In the genomic region with DNA sequence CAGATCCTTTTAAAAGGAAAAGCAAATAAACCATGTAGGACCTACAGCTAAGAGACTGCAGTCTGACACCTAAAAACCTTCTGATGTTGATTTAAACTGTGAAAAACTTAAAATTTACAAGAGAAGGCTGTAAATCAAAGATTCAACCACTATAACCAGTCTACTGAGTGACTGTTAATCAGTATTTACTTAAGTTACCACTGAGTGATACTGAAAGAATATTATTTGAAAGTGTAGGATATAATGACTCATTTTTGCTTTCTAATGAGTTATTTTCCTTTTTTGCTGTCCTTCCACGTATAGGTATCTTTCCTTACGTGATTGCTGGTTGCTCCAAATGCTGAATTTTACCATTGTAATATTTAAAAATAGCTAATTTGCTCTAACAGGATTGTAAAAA, we compare ENCODE assay signal across 18 cellular contexts. TPM values are rescaled to one million over a fixed set of nuclear protein-coding genes. Genes with fewer than 3 reads are reported as not detected.
DNase-seq lines count a peak whose midpoint lies in the region; ATAC-seq and TF ChIP-seq lines count a peak whose summit lies in the region.
"Had no signal": no experiment of that assay in that cellular context is flagged by ENCODE, and none has a peak within 500 bp of the region (broad histone marks: within the 10 kb centered on the region; RNA-seq: fewer than 3 reads in every experiment).

No MANE protein-coding gene starts in this region.

- H2BK5ac ChIP-seq in mesenchymal stem cell (ENCODE audit: low read depth, low read length, poor library complexity, severe bottlenecking): no peak overlapping the region

- H3K36me3 ChIP-seq in body of pancreas (replicated peaks in 1 of 2; ENCODE audit: insufficient read depth in 1 of 2, low read depth in 2 of 2) (no peaks in the 10 kb centered on the region), ascending aorta (no peaks in the 10 kb centered on the region), mesenchymal stem cell (ENCODE audit: control insufficient read depth in 1 of 2, insufficient read depth in 2 of 2, low read depth in 1 of 2, low read length in 2 of 2) (peaks cover 0 to 7% of the 10 kb centered on the region in 2 experiments)
- H3K36me3 ChIP-seq: cardiac muscle cell, esophagus muscularis mucosa, sigmoid colon had no signal

- H3K23ac ChIP-seq in mesenchymal stem cell (ENCODE audit: low read length in 2 of 2): no peak overlapping the region

- no peak overlapping the region for H2AFZ ChIP-seq in mesenchymal stem cell (ENCODE audit: low read depth, low read length)

- H3K79me1 ChIP-seq in mesenchymal stem cell (replicated peaks; ENCODE audit: low read length, poor library complexity, severe bottlenecking): peaks cover 10% of the 10 kb centered on the region

- no peaks in the 10 kb centered on the region for H3K9me3 Mint-ChIP-seq in activated T-helper 17 cell treated with anti-CD3 and anti-CD28 coated beads, Interleukin-2, amount 50 U/mL, for 72 hours
- H3K9me3 Mint-ChIP-seq: activated CD4-positive, alpha-beta T cell treated with anti-CD3 and anti-CD28 coated beads, Interleukin-2, amount 10 ng/mL, durations not matched to agents 7 days and 5 days had no signal

- H3K4me1 ChIP-seq in body of pancreas (peaks cover 12% of the 10 kb centered on the region), ascending aorta (peaks cover 0 to under 1% of the 10 kb centered on the region in 2 donors), mesenchymal stem cell (ENCODE audit: control insufficient read depth, insufficient read depth, low read depth, low read length) (peaks cover 2% of the 10 kb centered on the region)

- no peak overlapping the region for H4K8ac ChIP-seq in mesenchymal stem cell (ENCODE audit: low read length)

- H3K4me3 Mint-ChIP-seq in activated T-helper 17 cell treated with anti-CD3 and anti-CD28 coated beads, Interleukin-2, amount 50 U/mL, for 72 hours: no peak overlapping the region
- H3K4me3 Mint-ChIP-seq: activated CD4-positive, alpha-beta T cell treated with anti-CD3 and anti-CD28 coated beads, Interleukin-2, amount 10 ng/mL, durations not matched to agents 7 days and 5 days; activated T-cell treated with anti-CD3 and anti-CD28 coated beads, Interleukin-2, amount 50 U/mL, for 24 hours had no signal

- H3K4me1 Mint-ChIP-seq in activated T-helper 17 cell treated with anti-CD3 and anti-CD28 coated beads, Interleukin-2, amount 50 U/mL, for 72 hours: peaks cover 10% of the 10 kb centered on the region

- no peak overlapping the region for H2AK5ac ChIP-seq in mesenchymal stem cell (ENCODE audit: low read length, severe bottlenecking)

- no peak for DNase-seq in body of pancreas
- DNase-seq in ascending aorta (ENCODE audit: low spot score in 2 of 2): no peak
- DNase-seq in mesenchymal stem cell: no peak
- DNase-seq: activated CD4-positive, alpha-beta T cell treated with anti-CD3 and anti-CD28 coated beads, Interleukin-2, amount 10 ng/mL, durations not matched to agents 7 days and 5 days; activated T-cell treated with anti-CD3 and anti-CD28 coated beads, Interleukin-2, amount 50 U/mL, for 24 hours; MG63; NCI-H187; NCI-H446; sigmoid colon; stimulated activated CD4-positive, alpha-beta T cell treated with anti-CD3 and anti-CD28 coated beads, Interleukin-1b, Interleukin-23, amount 100 ng/mL, for 48 hours; SW 1271 had no signal

- H2BK12ac ChIP-seq in mesenchymal stem cell (ENCODE audit: low read length in 2 of 2): no peak overlapping the region

- H2BK120ac ChIP-seq in mesenchymal stem cell (ENCODE audit: low read depth, low read length): no peak overlapping the region

- H3K27me3 Mint-ChIP-seq in activated T-helper 17 cell treated with anti-CD3 and anti-CD28 coated beads, Interleukin-2, amount 50 U/mL, for 72 hours: no peaks in the 10 kb centered on the region
- H3K27me3 Mint-ChIP-seq: activated CD4-positive, alpha-beta T cell treated with anti-CD3 and anti-CD28 coated beads, Interleukin-2, amount 10 ng/mL, durations not matched to agents 7 days and 5 days; activated T-cell treated with anti-CD3 and anti-CD28 coated beads, Interleukin-2, amount 50 U/mL, for 24 hours had no signal

- no peaks in the 10 kb centered on the region for H3K36me3 Mint-ChIP-seq in activated T-helper 17 cell treated with anti-CD3 and anti-CD28 coated beads, Interleukin-2, amount 50 U/mL, for 72 hours (ENCODE audit: low read depth)

- intact Hi-C loops in body of pancreas (cut with DNase I): no loop called here
- intact Hi-C loops in ascending aorta (cut with DNase I): no loop called here

- H2BK15ac ChIP-seq in mesenchymal stem cell (ENCODE audit: low read depth, poor library complexity, severe bottlenecking): no peak overlapping the region

- TF ChIP-seq CTCF in body of pancreas (IDR thresholded peaks at IDR 0.05) (no peak), ascending aorta (IDR thresholded peaks at IDR 0.05) (no peak)

- ATAC-seq in GM18511 (IDR thresholded peaks at IDR 0.05; ENCODE audit: unreplicated experiment) (peak; percentile 76), GM19351 (IDR thresholded peaks at IDR 0.05; ENCODE audit: unreplicated experiment) (peak; percentile 57), HG02840 (IDR thresholded peaks at IDR 0.05; ENCODE audit: low FRiP score, unreplicated experiment) (peak; percentile 53), body of pancreas (no peak)
- peak; percentile 83 for ATAC-seq in activated T-helper 17 cell treated with anti-CD3 and anti-CD28 coated beads, Interleukin-2, amount 50 U/mL, for 72 hours (replicated peaks)

- H3K4me2 ChIP-seq in mesenchymal stem cell (ENCODE audit: low read length, poor library complexity, severe bottlenecking): no peak overlapping the region

- H3K9ac ChIP-seq in mesenchymal stem cell (ENCODE audit: low read length): no peak overlapping the region

- no peak overlapping the region for H3K14ac ChIP-seq in mesenchymal stem cell (ENCODE audit: low read length in 2 of 2)

- no peak overlapping the region for H3K4me3 ChIP-seq in body of pancreas
- no peak overlapping the region for H3K4me3 ChIP-seq in ascending aorta
- H3K4me3 ChIP-seq in mesenchymal stem cell (ENCODE audit: insufficient read depth in 1 of 2, low read depth in 1 of 2, low read length in 2 of 2): no peak overlapping the region
- H3K4me3 ChIP-seq: cardiac muscle cell, esophagus muscularis mucosa, lung, MG63, sigmoid colon had no signal

- no peak overlapping the region for H3K18ac ChIP-seq in mesenchymal stem cell (ENCODE audit: low read depth in 1 of 2, low read length in 2 of 2)

- H3K9me3 ChIP-seq in body of pancreas (no peaks in the 10 kb centered on the region), ascending aorta (no peaks in the 10 kb centered on the region), mesenchymal stem cell (ENCODE audit: control insufficient read depth, low read length) (no peaks in the 10 kb centered on the region)
- H3K9me3 ChIP-seq: esophagus muscularis mucosa, MG63, sigmoid colon had no signal

- no peak overlapping the region for H4K91ac ChIP-seq in mesenchymal stem cell (ENCODE audit: low read length)

- H3K27ac Mint-ChIP-seq in activated T-helper 17 cell treated with anti-CD3 and anti-CD28 coated beads, Interleukin-2, amount 50 U/mL, for 72 hours: no peak overlapping the region
- H3K27ac Mint-ChIP-seq: activated CD4-positive, alpha-beta T cell treated with anti-CD3 and anti-CD28 coated beads, Interleukin-2, amount 10 ng/mL, durations not matched to agents 7 days and 5 days; activated T-cell treated with anti-CD3 and anti-CD28 coated beads, Interleukin-2, amount 50 U/mL, for 24 hours had no signal

- H3K27ac ChIP-seq in body of pancreas (no peak overlapping the region), ascending aorta (no peak overlapping the region), mesenchymal stem cell (ENCODE audit: low read length, poor library complexity, severe bottlenecking) (no peak overlapping the region)
- H3K27ac ChIP-seq: cardiac muscle cell, esophagus muscularis mucosa, sigmoid colon had no signal

- H3K4ac ChIP-seq in mesenchymal stem cell (ENCODE audit: low read depth in 1 of 2, low read length in 2 of 2): no peak overlapping the region

- H3K27me3 ChIP-seq in body of pancreas (no peaks in the 10 kb centered on the region), ascending aorta (no peaks in the 10 kb centered on the region), mesenchymal stem cell (ENCODE audit: control insufficient read depth in 1 of 2, insufficient read depth in 1 of 2, low read length in 2 of 2) (no peaks in the 10 kb centered on the region)
- H3K27me3 ChIP-seq: cardiac muscle cell, esophagus muscularis mucosa, MG63, sigmoid colon had no signal

- TF ChIP-seq POLR2A in body of pancreas (IDR thresholded peaks at IDR 0.05): no peak

- 82 to 85% methylated on average over 2 of the region's 2 CpGs for WGBS in body of pancreas, 2 donors
- 90% methylated on average over 2 of the region's 2 CpGs for WGBS in mesenchymal stem cell

RNA-seq across cellular contexts. Expression of gene RFX7, which starts 44.6 kb away (rescaled TPM):
- 10 to 100 TPM; 33.8 to 36.2 TPM for total RNA-seq in activated T-helper 17 cell treated with anti-CD3 and anti-CD28 coated beads, Interleukin-2, amount 50 U/mL, for 72 hours
- total RNA-seq in body of pancreas: 1 to 10 TPM; 2.6 to 5.4 TPM
- total RNA-seq in ascending aorta: 14.2 TPM
- 15.0 TPM for polyA plus RNA-seq in mesenchymal stem cell (2013, experiment 1 of 2)
- 14.7 TPM for polyA plus RNA-seq in mesenchymal stem cell (2013, experiment 2 of 2)
